Comparison of ENCODE assay signal across 8 cellular contexts in genomic region chr5:14450055-14450524, GRCh38.
DNase-seq lines count a peak whose midpoint lies in the region; ATAC-seq and TF ChIP-seq lines count a peak whose summit lies in the region.
"Had no signal": no experiment of that assay in that cellular context is flagged by ENCODE, and none has a peak within 500 bp of the region (broad histone marks: within the 10 kb centered on the region; RNA-seq: fewer than 3 reads in every experiment).

No MANE protein-coding gene starts in this region.

- CTCF ChIA-PET in HEK293 (lab: Yijun Ruan, JAX) (no interaction called here), RWPE1 (lab: Yijun Ruan, JAX) (interaction anchor here (0.7 kb wide), 1 partner anchor 136 kb away, joined by 6 read pairs; no protein-coding TSS in a partner anchor)

- H3K9ac ChIP-seq in subcutaneous abdominal adipose tissue (ENCODE audit: low read length in 5 of 5) = no peak overlapping the region

- H3K4me3 ChIP-seq in HEK293 (ENCODE audit: low read depth, low read length) (no peak overlapping the region), left lung (no peak overlapping the region), subcutaneous abdominal adipose tissue (ENCODE audit: low read depth in 1 of 5, low read length in 5 of 5) (no peak overlapping the region)

- no peaks in the 10 kb centered on the region for H3K27me3 ChIP-seq in left lung
- H3K27me3 ChIP-seq in subcutaneous abdominal adipose tissue (ENCODE audit: control insufficient read depth in 5 of 5, insufficient read depth in 4 of 5, low read length in 5 of 5) = no peaks in the 10 kb centered on the region

- H3K27ac ChIP-seq in HEK293 (ENCODE audit: extremely low read depth, low read depth, low read length) (no peak overlapping the region), left lung (peak overlapping the region in 1 of 2 donors; percentile 64), subcutaneous abdominal adipose tissue (ENCODE audit: low read depth, low read length) (peak overlapping the region; percentile 59), RWPE1 (no peak overlapping the region)

- H3K36me3 ChIP-seq in HEK293 (ENCODE audit: control insufficient read depth in 2 of 2, insufficient read depth in 1 of 2, low read length in 2 of 2) (peaks cover 0 to 19% of the 10 kb centered on the region in 2 experiments; a peak in 1 of 3 replicates), left lung (peaks cover 0 to 9% of the 10 kb centered on the region in 2 donors), subcutaneous abdominal adipose tissue (ENCODE audit: control insufficient read depth in 5 of 5, insufficient read depth in 5 of 5, low read length in 5 of 5) (peaks cover 5 to 22% (median 11%) of the 10 kb centered on the region in 5 donors)

- intact Hi-C loops in left lung (cut with DNase I) = no loop called here

- H3K4me1 ChIP-seq in HEK293 (ENCODE audit: control insufficient read depth, insufficient read depth, low read length) (peaks cover 32% of the 10 kb centered on the region), left lung (peaks cover 10 to 20% of the 10 kb centered on the region in 2 donors), subcutaneous abdominal adipose tissue (ENCODE audit: control insufficient read depth in 5 of 5, insufficient read depth in 5 of 5, low read length in 5 of 5) (peaks cover 5 to 45% (median 41%) of the 10 kb centered on the region in 5 donors)

- no peaks in the 10 kb centered on the region for H3K9me3 ChIP-seq in HEK293 (ENCODE audit: control insufficient read depth, insufficient read depth, low read depth, low read length)
- peaks cover 0 to 2% of the 10 kb centered on the region in 2 donors for H3K9me3 ChIP-seq in left lung
- no peaks in the 10 kb centered on the region for H3K9me3 ChIP-seq in subcutaneous abdominal adipose tissue (ENCODE audit: control insufficient read depth in 5 of 5, low read length in 5 of 5)

- no peak for TF ChIP-seq CTCF in HEK293 (tag by site-specific recombination; IDR thresholded peaks at IDR 0.05)
- no peak for TF ChIP-seq CTCF in left lung (IDR thresholded peaks at IDR 0.05)
- no peak for TF ChIP-seq CTCF in RWPE1 (conservative IDR thresholded peaks at IDR 0.05; ENCODE audit: low read depth)

- POLR2A ChIA-PET in HEK293 (lab: Yijun Ruan, JAX) (no interaction called here), RWPE1 (lab: Yijun Ruan, JAX; ENCODE audit: low non-redundant PET) (no interaction called here)

- peak; percentile 36 for ATAC-seq in left lung
- no peak for ATAC-seq in HG02840 (IDR thresholded peaks at IDR 0.05; ENCODE audit: low FRiP score, unreplicated experiment)

- DNase-seq in astrocyte of the hippocampus (ENCODE audit: low read depth, low spot score) (peak; percentile 78), left lung (no peak), RWPE1 (ENCODE audit: low spot score) (no peak), hepatic stellate cell (ENCODE audit: low spot score) (no peak)
- DNase-seq: NCI-H1930 had no signal

TF ChIP-seq in HEK293, 187 proteins besides CTCF, POLR2A, EP300 and RAD21:
- TF ChIP-seq ZNF433 (tag by site-specific recombination; IDR thresholded peaks at IDR 0.05; ENCODE audit: low read depth) (no peak), ZNF670 (tag by site-specific recombination; IDR thresholded peaks at IDR 0.05; ENCODE audit: low read depth) (no peak), ZNF274 (IDR thresholded peaks at IDR 0.05; ENCODE audit: low read length) (no peak), ZNF274 (tag by site-specific recombination; IDR thresholded peaks at IDR 0.05; ENCODE audit: borderline replicate concordance) (peak; percentile 70; the same call in 1 of the 2 replicates), ZNF624 (tag by site-specific recombination; IDR thresholded peaks at IDR 0.05) (no peak), ZNF19 (tag by site-specific recombination; IDR thresholded peaks at IDR 0.05; ENCODE audit: low read depth) (no peak)
TF ChIP-seq in HEK293: peak in this region for 1.
